Comparison of ENCODE assay signal across 20 cellular contexts in the genomic region with DNA sequence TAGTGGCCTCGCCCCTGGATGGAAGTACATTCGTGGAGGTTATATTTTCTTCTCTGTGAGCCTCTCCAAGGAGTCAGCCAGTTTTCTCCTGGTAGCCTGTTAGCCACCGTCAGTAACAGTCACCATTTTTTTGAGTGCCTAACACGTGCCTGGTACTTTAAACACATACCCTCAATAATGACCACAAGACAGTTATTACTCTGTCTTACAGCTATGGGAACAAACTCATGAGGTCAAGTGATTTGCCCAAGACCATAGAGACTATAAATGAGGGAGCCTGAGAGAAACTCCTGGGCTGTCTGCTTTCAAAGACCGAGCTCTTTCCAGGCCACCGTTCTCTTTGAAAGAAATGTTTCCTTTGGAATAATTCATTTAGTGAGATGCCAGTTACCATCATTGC.
"Had no signal": no experiment of that assay in that cellular context is flagged by ENCODE, and none has a peak within 500 bp of the region (broad histone marks: within the 10 kb centered on the region; RNA-seq: fewer than 3 reads in every experiment).

No MANE protein-coding gene starts in this region.

- H3K4me1 ChIP-seq: breast epithelium had no signal

- DNase-seq: activated CD4-positive, alpha-beta T cell treated with anti-CD3 and anti-CD28 coated beads for 4 hours; activated CD8-positive, alpha-beta memory T cell treated with anti-CD3 and anti-CD28 coated beads, Interleukin-2, amount 50 U/mL, for 48 hours; activated CD8-positive, alpha-beta T cell treated with anti-CD3 and anti-CD28 coated beads, Interleukin-2, amount 10 ng/mL, durations not matched to agents 7 days and 5 days; activated naive CD4-positive, alpha-beta T cell treated with anti-CD3 and anti-CD28 coated beads, Interleukin-2, amount 50 U/mL, for 16 hours; activated T-cell treated with anti-CD3 and anti-CD28 coated beads, Interleukin-2, amount 50 U/mL, for 1 hour; aorta; MM.1S; NCI-H1105; NCI-H1436; NCI-H1694 treated with DMSO at 0.1 percent for 48 hours; NCI-H2029 treated with DMSO at 0.1 percent for 48 hours; NCI-H345; NCI-H510A; NCI-H526 treated with DMSO at 0.1 percent for 48 hours; NCI-H82; SJCRH30; SW 1271 had no signal

- H3K4me3 ChIP-seq: breast epithelium, SJCRH30 had no signal

- H3K27me3 ChIP-seq: SJCRH30 had no signal

- H3K27ac ChIP-seq: breast epithelium, SJCRH30 had no signal

- ATAC-seq: activated CD4-positive, CD25-positive, alpha-beta regulatory T cell treated with anti-CD3 and anti-CD28 coated beads, Interleukin-2, amount 50 U/mL, for 24 hours; activated CD8-positive, alpha-beta T cell treated with anti-CD3 and anti-CD28 coated beads, Interleukin-2, amount 10 ng/mL, durations not matched to agents 7 days and 5 days; SK-N-SH treated with all-trans-retinoic acid at 6 μM for 48 hours had no signal

- H3K36me3 ChIP-seq: breast epithelium had no signal

- H3K9me3 ChIP-seq: breast epithelium, SJCRH30 had no signal
